1 cellular context compared by ENCODE assay signal in the genomic region with DNA sequence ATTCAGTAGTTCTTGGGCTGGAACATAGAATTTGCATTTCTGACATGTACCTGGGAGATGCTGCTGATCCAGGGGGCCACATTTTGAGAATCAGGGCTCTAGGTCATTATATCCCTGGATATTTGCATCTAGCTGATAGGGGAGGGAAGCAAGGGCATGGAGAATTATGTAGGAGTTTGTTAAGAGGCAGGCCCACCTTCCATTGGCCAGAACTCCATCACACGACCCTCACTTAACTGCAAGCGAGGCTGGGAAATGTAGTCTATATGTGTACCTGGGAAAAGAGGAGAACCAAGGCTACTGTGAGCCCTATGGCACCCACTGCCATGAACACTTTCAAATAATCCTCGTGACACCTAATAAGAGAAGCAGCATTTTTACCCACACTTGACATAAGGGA.
TF ChIP-seq lines count a peak whose summit lies in the region.

No MANE protein-coding gene starts in this region.

TF ChIP-seq in GM23338, 12 proteins besides CTCF, POLR2A, EP300 and RAD21 (continued from another document):
- TF ChIP-seq, protein P1, sequence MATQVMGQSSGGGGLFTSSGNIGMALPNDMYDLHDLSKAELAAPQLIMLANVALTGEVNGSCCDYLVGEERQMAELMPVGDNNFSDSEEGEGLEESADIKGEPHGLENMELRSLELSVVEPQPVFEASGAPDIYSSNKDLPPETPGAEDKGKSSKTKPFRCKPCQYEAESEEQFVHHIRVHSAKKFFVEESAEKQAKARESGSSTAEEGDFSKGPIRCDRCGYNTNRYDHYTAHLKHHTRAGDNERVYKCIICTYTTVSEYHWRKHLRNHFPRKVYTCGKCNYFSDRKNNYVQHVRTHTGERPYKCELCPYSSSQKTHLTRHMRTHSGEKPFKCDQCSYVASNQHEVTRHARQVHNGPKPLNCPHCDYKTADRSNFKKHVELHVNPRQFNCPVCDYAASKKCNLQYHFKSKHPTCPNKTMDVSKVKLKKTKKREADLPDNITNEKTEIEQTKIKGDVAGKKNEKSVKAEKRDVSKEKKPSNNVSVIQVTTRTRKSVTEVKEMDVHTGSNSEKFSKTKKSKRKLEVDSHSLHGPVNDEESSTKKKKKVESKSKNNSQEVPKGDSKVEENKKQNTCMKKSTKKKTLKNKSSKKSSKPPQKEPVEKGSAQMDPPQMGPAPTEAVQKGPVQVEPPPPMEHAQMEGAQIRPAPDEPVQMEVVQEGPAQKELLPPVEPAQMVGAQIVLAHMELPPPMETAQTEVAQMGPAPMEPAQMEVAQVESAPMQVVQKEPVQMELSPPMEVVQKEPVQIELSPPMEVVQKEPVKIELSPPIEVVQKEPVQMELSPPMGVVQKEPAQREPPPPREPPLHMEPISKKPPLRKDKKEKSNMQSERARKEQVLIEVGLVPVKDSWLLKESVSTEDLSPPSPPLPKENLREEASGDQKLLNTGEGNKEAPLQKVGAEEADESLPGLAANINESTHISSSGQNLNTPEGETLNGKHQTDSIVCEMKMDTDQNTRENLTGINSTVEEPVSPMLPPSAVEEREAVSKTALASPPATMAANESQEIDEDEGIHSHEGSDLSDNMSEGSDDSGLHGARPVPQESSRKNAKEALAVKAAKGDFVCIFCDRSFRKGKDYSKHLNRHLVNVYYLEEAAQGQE (IDR thresholded peaks at IDR 0.05; ENCODE audit: unreplicated experiment): no peak
- TF ChIP-seq NANOG (IDR thresholded peaks at IDR 0.05; ENCODE audit: borderline replicate concordance): no peak
- TF ChIP-seq, protein P2, sequence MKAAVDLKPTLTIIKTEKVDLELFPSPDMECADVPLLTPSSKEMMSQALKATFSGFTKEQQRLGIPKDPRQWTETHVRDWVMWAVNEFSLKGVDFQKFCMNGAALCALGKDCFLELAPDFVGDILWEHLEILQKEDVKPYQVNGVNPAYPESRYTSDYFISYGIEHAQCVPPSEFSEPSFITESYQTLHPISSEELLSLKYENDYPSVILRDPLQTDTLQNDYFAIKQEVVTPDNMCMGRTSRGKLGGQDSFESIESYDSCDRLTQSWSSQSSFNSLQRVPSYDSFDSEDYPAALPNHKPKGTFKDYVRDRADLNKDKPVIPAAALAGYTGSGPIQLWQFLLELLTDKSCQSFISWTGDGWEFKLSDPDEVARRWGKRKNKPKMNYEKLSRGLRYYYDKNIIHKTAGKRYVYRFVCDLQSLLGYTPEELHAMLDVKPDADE (IDR thresholded peaks at IDR 0.05): no peak
